ENCODE assay signal across 13 cellular contexts in genomic region chr9:80156725-80157124, GRCh38.
A peak's percentile ranks its signal among the peaks of the same experiment; 100 is the strongest.
DNase-seq lines count a peak whose midpoint lies in the region; ATAC-seq and TF ChIP-seq lines count a peak whose summit lies in the region.
"Had no signal": no experiment of that assay in that cellular context is flagged by ENCODE, and none has a peak within 500 bp of the region (broad histone marks: within the 10 kb centered on the region; RNA-seq: fewer than 3 reads in every experiment).

No MANE protein-coding gene starts in this region.

- no peak overlapping the region for H3K27ac Mint-ChIP-seq in GM23338
- no peak overlapping the region for H3K27ac Mint-ChIP-seq in stimulated activated naive CD8-positive, alpha-beta T cell treated with anti-CD3 and anti-CD28 coated beads, Interleukin-15, amount 100 ng/mL, for 72 hours
- H3K27ac Mint-ChIP-seq: activated T-cell treated with anti-CD3 and anti-CD28 coated beads, Interleukin-2, amount 50 U/mL, for 72 hours; T-helper 1 cell treated with Interleukin-12 subunit alpha and Interleukin-12 subunit beta and Interleukin-4 antibody, amounts not matched to agents 30 μg/mL and 1 μg/mL, for 36 hours had no signal

- H3K4me1 ChIP-seq in GM23338 (ENCODE audit: insufficient read depth) = peaks cover 11% of the 10 kb centered on the region; the same call in 1 of the 2 replicates

- DNase-seq in GM23338 (ENCODE audit: low spot score) = no peak
- DNase-seq in left kidney (ENCODE audit: low read depth, low spot score) = peak; percentile 5
- DNase-seq in stimulated activated naive CD8-positive, alpha-beta T cell treated with anti-CD3 and anti-CD28 coated beads, Interleukin-15, amount 100 ng/mL, for 72 hours = no peak
- no peak for DNase-seq in cortex of kidney (lab: John Stamatoyannopoulos, UW)
- no peak for DNase-seq in NCI-H1417 treated with DMSO at 0.1 percent for 48 hours (lab: John Stamatoyannopoulos, UW)
- no peak for DNase-seq in NCI-H82 (lab: John Stamatoyannopoulos, UW)
- DNase-seq: activated T-cell treated with anti-CD3 and anti-CD28 coated beads, Interleukin-2, amount 50 U/mL, for 72 hours; Calu3; central memory CD4-positive, alpha-beta T cell; left colon had no signal

- no peaks in the 10 kb centered on the region for H3K27me3 ChIP-seq in GM23338 (ENCODE audit: insufficient read depth)

- H3K4me1 Mint-ChIP-seq in GM23338 = peaks cover 23% of the 10 kb centered on the region
- H3K4me1 Mint-ChIP-seq in stimulated activated naive CD8-positive, alpha-beta T cell treated with anti-CD3 and anti-CD28 coated beads, Interleukin-15, amount 100 ng/mL, for 72 hours = no peaks in the 10 kb centered on the region

- no peaks in the 10 kb centered on the region for H3K36me3 Mint-ChIP-seq in GM23338 (ENCODE audit: low read depth)

- no peaks in the 10 kb centered on the region for H3F3A ChIP-seq in GM23338 (replicated peaks; ENCODE audit: low read depth)

- peaks cover 6% of the 10 kb centered on the region; the same call in 1 of the 3 replicates for H3K9me3 Mint-ChIP-seq in GM23338
- H3K9me3 Mint-ChIP-seq in stimulated activated naive CD8-positive, alpha-beta T cell treated with anti-CD3 and anti-CD28 coated beads, Interleukin-15, amount 100 ng/mL, for 72 hours = peaks cover 0 to 5% of the 10 kb centered on the region in 2 donors
- H3K9me3 Mint-ChIP-seq: activated T-cell treated with anti-CD3 and anti-CD28 coated beads, Interleukin-2, amount 50 U/mL, for 72 hours; T-helper 1 cell treated with Interleukin-12 subunit alpha and Interleukin-12 subunit beta and Interleukin-4 antibody, amounts not matched to agents 30 μg/mL and 1 μg/mL, for 36 hours had no signal

- no peaks in the 10 kb centered on the region for H4K20me1 ChIP-seq in GM23338 (replicated peaks; ENCODE audit: insufficient read depth)

- no peaks in the 10 kb centered on the region for H3K79me2 ChIP-seq in GM23338 (replicated peaks; ENCODE audit: insufficient read depth)

- H3K4me3 Mint-ChIP-seq in GM23338 = no peak overlapping the region
- no peak overlapping the region for H3K4me3 Mint-ChIP-seq in stimulated activated naive CD8-positive, alpha-beta T cell treated with anti-CD3 and anti-CD28 coated beads, Interleukin-15, amount 100 ng/mL, for 72 hours
- H3K4me3 Mint-ChIP-seq: activated T-cell treated with anti-CD3 and anti-CD28 coated beads, Interleukin-2, amount 50 U/mL, for 72 hours; T-helper 1 cell treated with Interleukin-12 subunit alpha and Interleukin-12 subunit beta and Interleukin-4 antibody, amounts not matched to agents 30 μg/mL and 1 μg/mL, for 36 hours had no signal

- no peaks in the 10 kb centered on the region for H3K27me3 Mint-ChIP-seq in GM23338 (ENCODE audit: insufficient read depth, low read depth, poor library complexity)
- peaks cover 15% of the 10 kb centered on the region for H3K27me3 Mint-ChIP-seq in stimulated activated naive CD8-positive, alpha-beta T cell treated with anti-CD3 and anti-CD28 coated beads, Interleukin-15, amount 100 ng/mL, for 72 hours

- peak overlapping the region; percentile 12; the same call in 1 of the 2 replicates for H2AFZ ChIP-seq in GM23338

- no peak overlapping the region for H3K4me3 ChIP-seq in GM23338

- ATAC-seq in GM19025 (IDR thresholded peaks at IDR 0.05; ENCODE audit: low read depth, unreplicated experiment) (peak; percentile 59), GM23338 (no peak), HG03378 (IDR thresholded peaks at IDR 0.05; ENCODE audit: unreplicated experiment) (peak; percentile 74)
- no peak for ATAC-seq in stimulated activated naive CD8-positive, alpha-beta T cell treated with anti-CD3 and anti-CD28 coated beads, Interleukin-15, amount 100 ng/mL, for 72 hours
- ATAC-seq: activated T-cell treated with anti-CD3 and anti-CD28 coated beads, Interleukin-2, amount 50 U/mL, for 72 hours; left colon had no signal

- H3K4me2 ChIP-seq in GM23338 = no peak overlapping the region

- TF ChIP-seq CTCF in GM23338 (conservative IDR thresholded peaks at IDR 0.05; ENCODE audit: low read depth in 2 of 2) = no peak

- H3K27ac ChIP-seq in GM23338 (ENCODE audit: low read depth) = no peak overlapping the region

- no peaks in the 10 kb centered on the region; the same call in 1 of the 2 replicates for H3K9me2 ChIP-seq in GM23338 (ENCODE audit: insufficient read depth)

- H3K36me3 ChIP-seq in GM23338 (ENCODE audit: insufficient read depth) = no peaks in the 10 kb centered on the region

TF ChIP-seq in GM23338, 12 proteins besides CTCF, POLR2A, EP300 and RAD21:
- TF ChIP-seq ZNF331 (CRISPR knock-in tag; IDR thresholded peaks at IDR 0.05; ENCODE audit: low read depth) (no peak), JUNB (IDR thresholded peaks at IDR 0.05; ENCODE audit: unreplicated experiment) (no peak), ZNF114 (CRISPR knock-in tag; IDR thresholded peaks at IDR 0.05) (no peak), STAT1 (IDR thresholded peaks at IDR 0.05; ENCODE audit: unreplicated experiment) (no peak)
- TF ChIP-seq, protein P1, sequence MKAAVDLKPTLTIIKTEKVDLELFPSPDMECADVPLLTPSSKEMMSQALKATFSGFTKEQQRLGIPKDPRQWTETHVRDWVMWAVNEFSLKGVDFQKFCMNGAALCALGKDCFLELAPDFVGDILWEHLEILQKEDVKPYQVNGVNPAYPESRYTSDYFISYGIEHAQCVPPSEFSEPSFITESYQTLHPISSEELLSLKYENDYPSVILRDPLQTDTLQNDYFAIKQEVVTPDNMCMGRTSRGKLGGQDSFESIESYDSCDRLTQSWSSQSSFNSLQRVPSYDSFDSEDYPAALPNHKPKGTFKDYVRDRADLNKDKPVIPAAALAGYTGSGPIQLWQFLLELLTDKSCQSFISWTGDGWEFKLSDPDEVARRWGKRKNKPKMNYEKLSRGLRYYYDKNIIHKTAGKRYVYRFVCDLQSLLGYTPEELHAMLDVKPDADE (IDR thresholded peaks at IDR 0.05) = no peak

Comparison
In these comparisons a context has a peak if more than half of its experiments do, and no peak if none do; other contexts are left out.
1. ATAC-seq: peak in GM19025 (single experiment) and HG03378 (single experiment); none in GM23338 (single experiment) and stimulated activated naive CD8-positive, alpha-beta T cell treated with anti-CD3 and anti-CD28 coated beads, Interleukin-15, amount 100 ng/mL, for 72 hours (single experiment).